In genomic region chr3:33439421-33440327, GRCh38 we compare ENCODE assay signal across 1 cellular context.
TF ChIP-seq lines count a peak whose summit lies in the region.

No MANE protein-coding gene starts in this region.

TF ChIP-seq in HepG2, 621 proteins besides CTCF, POLR2A, EP300 and RAD21 (continued from another document and continues in another):
- TF ChIP-seq ZXDC (CRISPR knock-in tag; IDR thresholded peaks at IDR 0.05) (no peak), ZNF576 (CRISPR knock-in tag; IDR thresholded peaks at IDR 0.05) (no peak), FOXJ3 (CRISPR knock-in tag; IDR thresholded peaks at IDR 0.05; ENCODE audit: borderline replicate concordance) (no peak), ZFY (CRISPR knock-in tag; IDR thresholded peaks at IDR 0.05) (peak; percentile 84), NCOA1 (CRISPR knock-in tag; IDR thresholded peaks at IDR 0.05) (no peak), ZNF350 (CRISPR knock-in tag; IDR thresholded peaks at IDR 0.05; ENCODE audit: borderline replicate concordance, low read depth) (0 out of 2 replicates have a peak, but pooled peaks have one; percentile 60), KAT8 (CRISPR knock-in tag; IDR thresholded peaks at IDR 0.05) (peak; percentile 51; the same call in 1 of the 2 replicates), ZNF569 (CRISPR knock-in tag; IDR thresholded peaks at IDR 0.05; ENCODE audit: borderline replicate concordance) (no peak), ZKSCAN5 (CRISPR knock-in tag; IDR thresholded peaks at IDR 0.05) (no peak), PRDM4 (CRISPR knock-in tag; IDR thresholded peaks at IDR 0.05; ENCODE audit: borderline replicate concordance) (no peak), SMARCC2 (IDR thresholded peaks at IDR 0.05) (no peak), THAP7 (CRISPR knock-in tag; IDR thresholded peaks at IDR 0.05) (no peak), RNF2 (conservative IDR thresholded peaks at IDR 0.05; ENCODE audit: low read depth) (no peak; the same call in 1 of the 2 replicates), ZFP62 (CRISPR knock-in tag; IDR thresholded peaks at IDR 0.05) (no peak), KLF16 (CRISPR knock-in tag; IDR thresholded peaks at IDR 0.05) (0 out of 4 replicates have a peak, but pooled peaks of 1 of the 2 experiments have one; percentile 18), FUBP1 (CRISPR knock-in tag; IDR thresholded peaks at IDR 0.05; ENCODE audit: borderline replicate concordance) (no peak), SNAPC2 (CRISPR knock-in tag; IDR thresholded peaks at IDR 0.05) (no peak; the same call in 1 of the 2 replicates), ZNF639 (CRISPR knock-in tag; conservative IDR thresholded peaks at IDR 0.05) (no peak), ZNF749 (CRISPR knock-in tag; IDR thresholded peaks at IDR 0.05; ENCODE audit: borderline replicate concordance) (no peak), ZSCAN21 (CRISPR knock-in tag; IDR thresholded peaks at IDR 0.05; ENCODE audit: borderline replicate concordance) (peak; percentile 71; the same call in 1 of the 2 replicates), RCOR2 (CRISPR knock-in tag; IDR thresholded peaks at IDR 0.05) (no peak), HIC2 (CRISPR knock-in tag; IDR thresholded peaks at IDR 0.05; ENCODE audit: low read depth) (no peak), REST (IDR thresholded peaks at IDR 0.05; ENCODE audit: borderline replicate concordance in 1 of 2, low read depth in 1 of 2, low read length in 2 of 2) (peak in 1 of 2 experiments; percentile 10; a peak in 1 of 4 replicates), POLR2AphosphoS5 (IDR thresholded peaks at IDR 0.05; ENCODE audit: low read depth, low read length) (no peak; the same call in 1 of the 2 replicates), FOXP4 (CRISPR knock-in tag; IDR thresholded peaks at IDR 0.05) (no peak), RXRA (CRISPR knock-in tag; IDR thresholded peaks at IDR 0.05) (peak; percentile 45; the same call in 1 of the 2 replicates), USF2 (IDR thresholded peaks at IDR 0.05; ENCODE audit: low read depth, low read length) (no peak), USF2 (CRISPR knock-in tag; IDR thresholded peaks at IDR 0.05; ENCODE audit: borderline replicate concordance) (no peak), EEA1 (CRISPR knock-in tag; IDR thresholded peaks at IDR 0.05; ENCODE audit: borderline replicate concordance) (no peak), THYN1 (CRISPR knock-in tag; IDR thresholded peaks at IDR 0.05; ENCODE audit: borderline replicate concordance, low read depth) (no peak), ZNF629 (CRISPR knock-in tag; conservative IDR thresholded peaks at IDR 0.05) (no peak), ZNF678 (CRISPR knock-in tag; IDR thresholded peaks at IDR 0.05) (no peak), ZFP91 (CRISPR knock-in tag; IDR thresholded peaks at IDR 0.05; ENCODE audit: borderline replicate concordance) (peak; percentile 51; the same call in 1 of the 2 replicates), ZNF772 (CRISPR knock-in tag; IDR thresholded peaks at IDR 0.05) (peak; percentile 42; the same call in 1 of the 2 replicates), ZNF558 (CRISPR knock-in tag; IDR thresholded peaks at IDR 0.05; ENCODE audit: borderline replicate concordance) (0 out of 2 replicates have a peak, but pooled peaks have one; percentile 11), ZNF891 (CRISPR knock-in tag; IDR thresholded peaks at IDR 0.05) (peak; percentile 48; the same call in 1 of the 2 replicates), NCOA2 (CRISPR knock-in tag; IDR thresholded peaks at IDR 0.05) (no peak)
